ENCODE assay signal across 10 cellular contexts in genomic region chr10:117184821-117185220, GRCh38. TPM values are rescaled to one million over a fixed set of nuclear protein-coding genes. Genes with fewer than 3 reads are reported as not detected.
"Had no signal": no experiment of that assay in that cellular context is flagged by ENCODE, and none has a peak within 500 bp of the region (broad histone marks: within the 10 kb centered on the region; RNA-seq: fewer than 3 reads in every experiment).

No MANE protein-coding gene starts in this region.

- H3K4me3 ChIP-seq: GM23248, HAP-1 had no signal

- H3K9ac ChIP-seq: GM23248 had no signal

- DNase-seq: GM23248, GOT3, H7, HFFc6 had no signal

- FAIRE-seq: HepG2 had no signal

- H3K36me3 ChIP-seq: HAP-1 had no signal

- H3K9me3 ChIP-seq: HAP-1 had no signal

- ATAC-seq: HepG2 had no signal

- H3K4me1 ChIP-seq: HAP-1 had no signal

- H3K27ac ChIP-seq: GM23248, HL-60 had no signal

- H2AFZ ChIP-seq: GM23248 had no signal

RNA-seq across cellular contexts. Expression of gene KCNK18, which starts 12.5 kb away (rescaled TPM):
- total RNA-seq: GM23248, H4, H7, HepG2, HFFc6, HT1080 had no signal
- polyA plus RNA-seq: GM23248, HepG2, IgD-negative memory B cell had no signal

RNA-seq across cellular contexts. Expression of gene VAX1, which starts 46.8 kb away (rescaled TPM):
- total RNA-seq: GM23248, H4, HepG2, HFFc6, HT1080 had no signal
- polyA plus RNA-seq: GM23248, HepG2, IgD-negative memory B cell had no signal

RNA-seq across cellular contexts. Expression of gene SLC18A2, which starts 56.1 kb away (rescaled TPM):
- total RNA-seq: GM23248, HepG2, HFFc6, HT1080 had no signal
- polyA plus RNA-seq: HepG2 had no signal
